ENCODE assay signal across 14 cellular contexts in the genomic region with DNA sequence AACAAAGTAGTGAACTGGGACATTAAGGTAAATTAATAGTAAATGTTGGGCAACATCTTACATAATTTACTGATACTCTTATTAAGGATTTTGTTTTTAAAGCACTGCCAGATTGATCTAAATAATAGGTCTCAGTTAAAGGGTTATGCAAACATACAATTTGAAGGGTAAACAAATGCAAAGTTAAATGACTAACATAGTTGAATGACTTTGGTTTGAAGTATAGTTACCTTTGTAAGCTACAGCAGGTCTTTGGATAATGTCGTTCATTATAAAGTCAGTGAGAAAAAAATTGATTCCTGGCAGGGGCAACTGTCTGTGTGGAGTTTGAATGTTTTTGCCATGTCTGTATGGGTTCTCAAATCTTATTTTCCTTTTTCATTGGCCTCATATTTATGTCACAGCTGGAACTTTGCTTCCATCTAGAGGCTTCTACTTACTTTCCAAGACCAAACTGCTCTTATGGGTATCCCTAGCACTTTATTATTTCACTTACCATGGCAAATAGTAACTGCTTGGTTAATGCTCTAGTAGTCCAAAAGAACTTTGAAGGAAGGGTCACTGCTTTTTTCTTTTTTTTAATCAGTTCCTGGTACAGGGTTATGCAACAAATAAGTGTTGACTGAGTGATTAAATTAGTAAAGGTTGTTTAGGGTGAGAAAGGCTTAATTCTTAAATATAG.
DNase-seq lines count a peak whose midpoint lies in the region; ATAC-seq, FAIRE-seq and TF ChIP-seq lines count a peak whose summit lies in the region.
"Had no signal": no experiment of that assay in that cellular context is flagged by ENCODE, and none has a peak within 500 bp of the region (broad histone marks: within the 10 kb centered on the region; RNA-seq: fewer than 3 reads in every experiment).

No MANE protein-coding gene starts in this region.

- WGBS in H1 (ENCODE audit: extremely low coverage in 1 of 2, insufficient coverage in 1 of 2, insufficient read length in 1 of 2, insufficient replicate concordance in 2 of 2, low coverage in 1 of 2, low lambda C conversion rate in 2 of 2, missing lambda C conversion rate in 1 of 2), 2 experiments: 78% methylated on average over 1 of the region's 1 CpG; no CpG with 5 or more reads in 1 of the 2 experiments

- TF ChIP-seq EP300 in H1 (IDR thresholded peaks at IDR 0.05; ENCODE audit: borderline replicate concordance in 1 of 2, low read depth in 2 of 2, low read length in 2 of 2): no peak

- H2AK5ac ChIP-seq in H1 (ENCODE audit: low read depth, low read length): no peak overlapping the region

- H4K5ac ChIP-seq in H1 (ENCODE audit: insufficient read length, low read depth, low read length): no peak overlapping the region

- DNase-seq in DMS53 (lab: John Stamatoyannopoulos, UW): peak; percentile 49
- no peak for DNase-seq in DMS53 treated with DMSO at 0.1 percent for 48 hours (lab: John Stamatoyannopoulos, UW; ENCODE audit: unreplicated experiment)
- DNase-seq in NCI-H460 (ENCODE audit: extremely low read depth, low read depth): peak; percentile 11
- no peak for DNase-seq in H1 (ENCODE audit: low read depth in 1 of 2, low spot score in 2 of 2)
- DNase-seq in osteocyte (ENCODE audit: extremely low spot score, unreplicated experiment): no peak
- DNase-seq in HTR-8/SVneo (ENCODE audit: insufficient read length, low spot score): no peak
- no peak for DNase-seq in stimulated activated naive CD8-positive, alpha-beta T cell treated with anti-CD3 and anti-CD28 coated beads, Interleukin-15, Interleukin-2, amounts not matched to agents 100 U/mL and 50 U/mL, for 24 hours
- DNase-seq: caudate nucleus; NCI-H2029 treated with DMSO at 0.1 percent for 48 hours; stimulated activated CD4-positive, alpha-beta T cell treated with anti-CD3 and anti-CD28 coated beads, Interleukin-2, amount 100 ng/mL, for 48 hours; SW 1271 had no signal

- H3K36me3 Mint-ChIP-seq in osteocyte (ENCODE audit: unreplicated experiment): peaks cover 26% of the 10 kb centered on the region

- H3K56ac ChIP-seq in H1 (replicated peaks; ENCODE audit: insufficient read length, low read depth, low read length): no peak overlapping the region

- H3K4me1 Mint-ChIP-seq in osteocyte (ENCODE audit: unreplicated experiment): no peaks in the 10 kb centered on the region
- H3K4me1 Mint-ChIP-seq: naive thymus-derived CD4-positive, alpha-beta T cell had no signal

- H4K20me1 ChIP-seq in H1 (replicated peaks in 1 of 2; ENCODE audit: control insufficient read depth in 1 of 2, insufficient read depth in 2 of 2, low read length in 2 of 2): no peaks in the 10 kb centered on the region

- ATAC-seq in HG03097 (IDR thresholded peaks at IDR 0.05; ENCODE audit: low FRiP score, unreplicated experiment): no peak
- ATAC-seq in stimulated activated naive CD8-positive, alpha-beta T cell treated with anti-CD3 and anti-CD28 coated beads, Interleukin-15, Interleukin-2, amounts not matched to agents 100 U/mL and 50 U/mL, for 24 hours: no peak
- ATAC-seq: naive thymus-derived CD4-positive, alpha-beta T cell had no signal

- no peak overlapping the region for H3K27ac Mint-ChIP-seq in osteocyte (ENCODE audit: unreplicated experiment)
- H3K27ac Mint-ChIP-seq: naive thymus-derived CD4-positive, alpha-beta T cell had no signal

- peak; percentile 41 to 43 for TF ChIP-seq RAD21 in H1 (IDR thresholded peaks at IDR 0.05 in 1 of 2, conservative IDR thresholded peaks at IDR 0.05 in 1 of 2; ENCODE audit: low read depth in 2 of 2, low read length in 2 of 2)

- no peak overlapping the region for H3K4me3 ChIP-seq in H1 (ENCODE audit: extremely low read depth in 1 of 4, insufficient read depth in 2 of 4, low read depth in 3 of 4, low read length in 4 of 4)

- no peaks in the 10 kb centered on the region for H3K23me2 ChIP-seq in H1 (ENCODE audit: low read depth, low read length)

- H3K4me2 ChIP-seq in H1 (ENCODE audit: insufficient read depth in 1 of 2, low read depth in 2 of 2, low read length in 2 of 2): no peak overlapping the region

- H3K9me3 ChIP-seq in H1 (ENCODE audit: insufficient read depth in 2 of 2, low read depth in 1 of 2, low read length in 1 of 2): no peaks in the 10 kb centered on the region

- H3K27ac ChIP-seq in H1 (ENCODE audit: low read depth, low read length): no peak overlapping the region

- TF ChIP-seq CTCF in H1 (IDR thresholded peaks at IDR 0.05; ENCODE audit: control extremely low read depth in 1 of 3, insufficient read depth in 1 of 3, low read depth in 1 of 3, low read length in 3 of 3) (peak in 1 of 3 experiments; percentile 10; a peak in 1 of 4 replicates), osteocyte (IDR thresholded peaks at IDR 0.05) (peak; percentile 48)

- H3K14ac ChIP-seq in H1 (ENCODE audit: insufficient read length): no peak overlapping the region

- no peak overlapping the region for H2BK12ac ChIP-seq in H1 (ENCODE audit: low read depth, low read length)

- no peak overlapping the region for H2BK20ac ChIP-seq in H1 (ENCODE audit: low read length)

- H3K79me2 ChIP-seq in H1 (ENCODE audit: control insufficient read depth in 1 of 2, insufficient read depth in 2 of 2, low read length in 2 of 2): no peaks in the 10 kb centered on the region

- TF ChIP-seq POLR2A in H1 (IDR thresholded peaks at IDR 0.05; ENCODE audit: control extremely low read depth in 1 of 2, low read depth in 2 of 2, low read length in 2 of 2): no peak

- H3K9me3 Mint-ChIP-seq in osteocyte (ENCODE audit: unreplicated experiment): no peaks in the 10 kb centered on the region
- H3K9me3 Mint-ChIP-seq: naive thymus-derived CD4-positive, alpha-beta T cell had no signal

- H2BK120ac ChIP-seq in H1 (replicated peaks; ENCODE audit: low read depth, low read length): no peak overlapping the region

- no peaks in the 10 kb centered on the region for H3K36me3 ChIP-seq in H1 (ENCODE audit: control insufficient read depth in 2 of 4, insufficient read depth in 4 of 4, low read length in 3 of 4)

- POLR2A ChIA-PET in H1 (lab: Charles Lee; ENCODE audit: partially characterized antibody): no interaction called here

- H3K18ac ChIP-seq in H1 (ENCODE audit: extremely low read depth, low read length): no peak overlapping the region

- H3K4me3 Mint-ChIP-seq in osteocyte (ENCODE audit: unreplicated experiment): no peak overlapping the region
- H3K4me3 Mint-ChIP-seq: naive thymus-derived CD4-positive, alpha-beta T cell had no signal

- H3K23ac ChIP-seq in H1 (ENCODE audit: insufficient read length): no peak overlapping the region

- no peak overlapping the region for H3K4ac ChIP-seq in H1 (replicated peaks; ENCODE audit: insufficient read length, low read depth, low read length)

- no peak overlapping the region for H4K91ac ChIP-seq in H1 (replicated peaks; ENCODE audit: insufficient read length, low read length)

- CTCF ChIA-PET in H1 (lab: Charles Lee; ENCODE audit: partially characterized antibody): no interaction called here

- no peaks in the 10 kb centered on the region for H3K27me3 ChIP-seq in H1 (replicated peaks in 1 of 4; ENCODE audit: control insufficient read depth in 3 of 4, extremely low read depth in 1 of 4, insufficient read depth in 3 of 4, low read length in 3 of 4)

- no peak overlapping the region for H2BK15ac ChIP-seq in H1 (ENCODE audit: low read length)

- no peaks in the 10 kb centered on the region for H3K79me1 ChIP-seq in H1 (ENCODE audit: low read depth, low read length)

- H2BK5ac ChIP-seq in H1 (ENCODE audit: low read depth, low read length): no peak overlapping the region

- no peaks in the 10 kb centered on the region for H3K27me3 Mint-ChIP-seq in osteocyte (ENCODE audit: unreplicated experiment)
- H3K27me3 Mint-ChIP-seq: naive thymus-derived CD4-positive, alpha-beta T cell had no signal

- no peaks in the 10 kb centered on the region for H3K4me1 ChIP-seq in H1 (replicated peaks in 1 of 4; ENCODE audit: control insufficient read depth in 3 of 4, insufficient read depth in 4 of 4, low read length in 3 of 4)

- H3K9ac ChIP-seq in H1 (replicated peaks in 1 of 4; ENCODE audit: extremely low read depth in 1 of 4, low read depth in 3 of 4, low read length in 3 of 4): no peak overlapping the region

- FAIRE-seq in H1 (lab: Jason Lieb, UNC) (peak; percentile 72), HTR-8/SVneo (lab: Jason Lieb, UNC) (no peak)
- FAIRE-seq: GM12892 had no signal

- no peak overlapping the region for H4K8ac ChIP-seq in H1 (ENCODE audit: extremely low read depth, insufficient read depth, low read length)

- H2AFZ ChIP-seq in H1 (ENCODE audit: low read length): no peak overlapping the region

TF ChIP-seq in H1, 55 proteins besides CTCF, POLR2A, EP300 and RAD21:
- no peak for TF ChIP-seq RBBP5 (IDR thresholded peaks at IDR 0.05; ENCODE audit: borderline replicate concordance, low read depth, low read length)
- no peak for TF ChIP-seq CTBP2 (IDR thresholded peaks at IDR 0.05; ENCODE audit: borderline replicate concordance, insufficient read depth, insufficient read length, low read length)
- no peak for TF ChIP-seq POLR2AphosphoS5 (IDR thresholded peaks at IDR 0.05; ENCODE audit: low read depth, low read length)
- TF ChIP-seq JUN (IDR thresholded peaks at IDR 0.05; ENCODE audit: low read depth, low read length): no peak
- TF ChIP-seq BCL11A (IDR thresholded peaks at IDR 0.05; ENCODE audit: low read depth in 2 of 2, low read length in 2 of 2): no peak
- TF ChIP-seq KDM1A (IDR thresholded peaks at IDR 0.05; ENCODE audit: borderline replicate concordance, low read length): no peak
- no peak for TF ChIP-seq RXRA (IDR thresholded peaks at IDR 0.05; ENCODE audit: insufficient read depth, low read depth, low read length)

Comparison
In these comparisons a context has a peak if more than half of its experiments do, and no peak if none do; other contexts are left out.
1. DNase-seq: peak in DMS53 (single experiment) and NCI-H460 (single experiment); none in DMS53 treated with DMSO at 0.1 percent for 48 hours (single experiment), H1 (0 of 2), osteocyte (single experiment), HTR-8/SVneo (single experiment) and stimulated activated naive CD8-positive, alpha-beta T cell treated with anti-CD3 and anti-CD28 coated beads, Interleukin-15, Interleukin-2, amounts not matched to agents 100 U/mL and 50 U/mL, for 24 hours (single experiment).